ENCODE assay signal across 10 cellular contexts in genomic region chr20:39676857-39677351, GRCh38.
A peak's percentile ranks its signal among the peaks of the same experiment; 100 is the strongest.
DNase-seq lines count a peak whose midpoint lies in the region; ATAC-seq, FAIRE-seq and TF ChIP-seq lines count a peak whose summit lies in the region.
"Had no signal": no experiment of that assay in that cellular context is flagged by ENCODE, and none has a peak within 500 bp of the region (broad histone marks: within the 10 kb centered on the region; RNA-seq: fewer than 3 reads in every experiment).

No MANE protein-coding gene starts in this region.

- TF ChIP-seq CTCF in Loucy (conservative IDR thresholded peaks at IDR 0.05; ENCODE audit: low read length): peak; percentile 71
- TF ChIP-seq CTCF in cardiac fibroblast (IDR thresholded peaks at IDR 0.05; ENCODE audit: low read depth, low read length): peak; percentile 32
- no peak for TF ChIP-seq CTCF in pancreas (IDR thresholded peaks at IDR 0.05)

- H3K4me2 ChIP-seq in Loucy (ENCODE audit: low read depth, low read length, poor library complexity, severe bottlenecking): no peak overlapping the region

- no peaks in the 10 kb centered on the region for H3K4me1 Mint-ChIP-seq in activated T-cell treated with anti-CD3 and anti-CD28 coated beads, Interleukin-2, amount 50 U/mL, for 4 hours (ENCODE audit: low read depth)

- peaks cover 6% of the 10 kb centered on the region for H3K9me3 Mint-ChIP-seq in activated T-cell treated with anti-CD3 and anti-CD28 coated beads, Interleukin-2, amount 50 U/mL, for 4 hours

- FAIRE-seq in pancreas (lab: Jason Lieb, UNC): no peak

- no peaks in the 10 kb centered on the region for H3K27me3 ChIP-seq in Loucy (ENCODE audit: insufficient read depth, low read length, poor library complexity, severe bottlenecking)
- H3K27me3 ChIP-seq in pancreas: no peaks in the 10 kb centered on the region
- H3K27me3 ChIP-seq: neutrophil had no signal

- H3K27me3 Mint-ChIP-seq in activated T-cell treated with anti-CD3 and anti-CD28 coated beads, Interleukin-2, amount 50 U/mL, for 4 hours (ENCODE audit: low read depth): no peaks in the 10 kb centered on the region

- 19 to 20% methylated on average over 4 of the region's 4 CpGs for WGBS in pancreas, 2 donors

- no peak overlapping the region for H3K4me3 Mint-ChIP-seq in activated T-cell treated with anti-CD3 and anti-CD28 coated beads, Interleukin-2, amount 50 U/mL, for 4 hours

- no peak overlapping the region for H2AFZ ChIP-seq in Loucy (ENCODE audit: low read length)

- intact Hi-C loops in pancreas (cut with DNase I): no loop called here

- DNase-seq in EL (peak; percentile 32), cardiac fibroblast (ENCODE audit: low read depth in 2 of 2) (peak; percentile 1 to 38), pancreas (peak in 2 of 6 donors; percentile 21 to 37), NCI-H1417 treated with DMSO at 0.1 percent for 48 hours (lab: John Stamatoyannopoulos, UW) (no peak), NCI-H748 treated with DMSO at 0.1 percent for 48 hours (lab: John Stamatoyannopoulos, UW) (no peak)
- no peak for DNase-seq in activated T-cell treated with anti-CD3 and anti-CD28 coated beads, Interleukin-2, amount 50 U/mL, for 4 hours
- DNase-seq: activated CD8-positive, alpha-beta memory T cell treated with anti-CD3 and anti-CD28 coated beads for 24 hours had no signal

- H3K4me1 ChIP-seq in Loucy (ENCODE audit: insufficient read depth, low read length, poor library complexity, severe bottlenecking) (peaks cover 16% of the 10 kb centered on the region), pancreas (no peaks in the 10 kb centered on the region)

- H3K9ac ChIP-seq in Loucy (ENCODE audit: low read depth, low read length, poor library complexity, severe bottlenecking): no peak overlapping the region

- no peaks in the 10 kb centered on the region for H3K36me3 Mint-ChIP-seq in activated T-cell treated with anti-CD3 and anti-CD28 coated beads, Interleukin-2, amount 50 U/mL, for 4 hours (ENCODE audit: insufficient read depth)

- H3F3A ChIP-seq in Loucy (ENCODE audit: low read depth): no peaks in the 10 kb centered on the region

- H3K9me2 ChIP-seq in Loucy (replicated peaks; ENCODE audit: low read depth, low read length): no peaks in the 10 kb centered on the region

- H3K36me3 ChIP-seq in Loucy (ENCODE audit: insufficient read depth, low read length) (no peaks in the 10 kb centered on the region), pancreas (no peaks in the 10 kb centered on the region)
- H3K36me3 ChIP-seq: neutrophil had no signal

- no peaks in the 10 kb centered on the region for H4K20me1 ChIP-seq in Loucy (ENCODE audit: insufficient read depth, low read length, poor library complexity, severe bottlenecking)

- H3K79me2 ChIP-seq in Loucy (ENCODE audit: insufficient read depth, low read length): no peaks in the 10 kb centered on the region

- peak in 3 of 4 donors; percentile 38 to 76 (median 74) for ATAC-seq in pancreas
- ATAC-seq in activated T-cell treated with anti-CD3 and anti-CD28 coated beads, Interleukin-2, amount 50 U/mL, for 4 hours: no peak
- no peak for ATAC-seq in HG03469 (IDR thresholded peaks at IDR 0.05; ENCODE audit: unreplicated experiment)

- H3K4me3 ChIP-seq in Loucy (ENCODE audit: low read length, poor library complexity, severe bottlenecking): no peak overlapping the region
- H3K4me3 ChIP-seq in cardiac fibroblast (replicated peaks in 1 of 2; ENCODE audit: low read depth in 2 of 2, low read length in 2 of 2): no peak overlapping the region
- H3K4me3 ChIP-seq in pancreas: no peak overlapping the region

- H3K27ac ChIP-seq in pancreas: no peak overlapping the region
- H3K27ac ChIP-seq: neutrophil had no signal

- no peaks in the 10 kb centered on the region for H3K9me3 ChIP-seq in Loucy (ENCODE audit: insufficient read depth, low read depth, low read length)
- H3K9me3 ChIP-seq in pancreas: no peaks in the 10 kb centered on the region
- H3K9me3 ChIP-seq: neutrophil had no signal

Comparison
In these comparisons a context has a peak if more than half of its experiments do, and no peak if none do; other contexts are left out.
1. DNase-seq: peak in EL (single experiment) and cardiac fibroblast (2 of 2); none in activated T-cell treated with anti-CD3 and anti-CD28 coated beads, Interleukin-2, amount 50 U/mL, for 4 hours (single experiment), NCI-H1417 treated with DMSO at 0.1 percent for 48 hours (single experiment) and NCI-H748 treated with DMSO at 0.1 percent for 48 hours (single experiment).
2. CTCF ChIP-seq: peak in Loucy (single experiment) and cardiac fibroblast (single experiment); none in pancreas (0 of 4).
3. ATAC-seq: peak in pancreas (3 of 4); none in activated T-cell treated with anti-CD3 and anti-CD28 coated beads, Interleukin-2, amount 50 U/mL, for 4 hours (0 of 2) and HG03469 (single experiment).